1 cellular context compared by ENCODE assay signal in genomic region chr16:3285131-3285530, GRCh38.
TF ChIP-seq lines count a peak whose summit lies in the region.

No MANE protein-coding gene starts in this region.

TF ChIP-seq in WTC11, 78 proteins besides CTCF, POLR2A, EP300 and RAD21 (continued from another document):
- no peak for TF ChIP-seq AFF4 (CRISPR knock-in tag; IDR thresholded peaks at IDR 0.05; ENCODE audit: borderline replicate concordance)
- no peak for TF ChIP-seq FOXP1 (CRISPR knock-in tag; IDR thresholded peaks at IDR 0.05; ENCODE audit: borderline replicate concordance)
- TF ChIP-seq ZBTB21 (CRISPR knock-in tag; IDR thresholded peaks at IDR 0.05; ENCODE audit: borderline replicate concordance) = no peak
- TF ChIP-seq PREB (CRISPR knock-in tag; IDR thresholded peaks at IDR 0.05; ENCODE audit: borderline replicate concordance) = no peak
- no peak for TF ChIP-seq CBFB (CRISPR knock-in tag; IDR thresholded peaks at IDR 0.05; ENCODE audit: low read depth)
- no peak for TF ChIP-seq ZNF138 (CRISPR knock-in tag; conservative IDR thresholded peaks at IDR 0.05)
- TF ChIP-seq MAX (CRISPR knock-in tag; IDR thresholded peaks at IDR 0.05) = no peak
- no peak for TF ChIP-seq E2F1 (CRISPR knock-in tag; IDR thresholded peaks at IDR 0.05)
- no peak for TF ChIP-seq SMAD3 (CRISPR knock-in tag; IDR thresholded peaks at IDR 0.05; ENCODE audit: borderline replicate concordance)
